15 cellular contexts compared by ENCODE assay signal in genomic region chr17:40517981-40518380, GRCh38. TPM values are rescaled to one million over a fixed set of nuclear protein-coding genes. Genes with fewer than 3 reads are reported as not detected.
A peak's percentile ranks its signal among the peaks of the same experiment; 100 is the strongest.
DNase-seq lines count a peak whose midpoint lies in the region; ATAC-seq and TF ChIP-seq lines count a peak whose summit lies in the region.
"Had no signal": no experiment of that assay in that cellular context is flagged by ENCODE, and none has a peak within 500 bp of the region (broad histone marks: within the 10 kb centered on the region; RNA-seq: fewer than 3 reads in every experiment).

No MANE protein-coding gene starts in this region.

- WGBS in prostate gland = 92% methylated on average over 4 of the region's 4 CpGs

- ATAC-seq in CD4-positive, alpha-beta T cell (ENCODE audit: poor library complexity) = no peak
- ATAC-seq in activated naive CD8-positive, alpha-beta T cell treated with anti-CD3 and anti-CD28 coated beads, Interleukin-2, amount 10 ng/mL, durations not matched to agents 7 days and 5 days (ENCODE audit: low read depth) = no peak
- ATAC-seq in naive thymus-derived CD4-positive, alpha-beta T cell = no peak
- no peak for ATAC-seq in GM18520 (IDR thresholded peaks at IDR 0.05; ENCODE audit: unreplicated experiment)

- no peaks in the 10 kb centered on the region for H3K27me3 Mint-ChIP-seq in CD4-positive, alpha-beta T cell
- H3K27me3 Mint-ChIP-seq in activated naive CD8-positive, alpha-beta T cell treated with anti-CD3 and anti-CD28 coated beads, Interleukin-2, amount 10 ng/mL, durations not matched to agents 7 days and 5 days = peaks cover 2% of the 10 kb centered on the region
- H3K27me3 Mint-ChIP-seq in naive thymus-derived CD4-positive, alpha-beta T cell = peaks cover 0 to 12% (median 0%) of the 10 kb centered on the region in 5 donors

- peak overlapping the region; percentile 3; the same call in 1 of the 2 replicates for H3K4me3 ChIP-seq in Jurkat, Clone E6-1 (ENCODE audit: low read length)
- peak overlapping the region; percentile 46 for H3K4me3 ChIP-seq in naive thymus-derived CD4-positive, alpha-beta T cell (ENCODE audit: low read length)
- no peak overlapping the region for H3K4me3 ChIP-seq in prostate gland
- H3K4me3 ChIP-seq: adrenal gland, right atrium auricular region had no signal

- H3K4me1 Mint-ChIP-seq in CD4-positive, alpha-beta T cell (ENCODE audit: low read depth) = peaks cover 64% of the 10 kb centered on the region
- H3K4me1 Mint-ChIP-seq in activated naive CD8-positive, alpha-beta T cell treated with anti-CD3 and anti-CD28 coated beads, Interleukin-2, amount 10 ng/mL, durations not matched to agents 7 days and 5 days = peaks cover 63% of the 10 kb centered on the region
- H3K4me1 Mint-ChIP-seq in naive thymus-derived CD4-positive, alpha-beta T cell = peaks cover 35 to 85% (median 76%) of the 10 kb centered on the region in 7 donors

- peak overlapping the region; percentile 69 for H3K4me3 Mint-ChIP-seq in CD4-positive, alpha-beta T cell
- peak overlapping the region; percentile 81 for H3K4me3 Mint-ChIP-seq in activated naive CD8-positive, alpha-beta T cell treated with anti-CD3 and anti-CD28 coated beads, Interleukin-2, amount 10 ng/mL, durations not matched to agents 7 days and 5 days
- H3K4me3 Mint-ChIP-seq in naive thymus-derived CD4-positive, alpha-beta T cell = peak overlapping the region; percentile 14 to 87 (median 63)

- POLR2A ChIA-PET in CD4-positive, alpha-beta T cell (lab: Charles Lee) = interaction anchor here (0.6 to 6.1 kb wide), 10 partner anchors 10 to 1170 kb away, joined by 3 to 100 read pairs (median 8); partner anchors contain the start of gene EIF1
- POLR2A ChIA-PET in activated naive CD8-positive, alpha-beta T cell treated with anti-CD3 and anti-CD28 coated beads, Interleukin-2, amount 10 ng/mL, durations not matched to agents 7 days and 5 days (lab: Charles Lee) = interaction anchor here (0.8 to 3.5 kb wide), 12 partner anchors 13 to 101 kb away, joined by 3 to 59 read pairs (median 8); partner anchors contain the start of gene TOP2A
- POLR2A ChIA-PET in naive thymus-derived CD4-positive, alpha-beta T cell (lab: Charles Lee) = interaction anchor here (0.6 to 2.1 kb wide), 17 partner anchors 12 to 299 kb away, joined by 3 to 11 read pairs (median 4); no protein-coding TSS in a partner anchor

- intact Hi-C loops in CD4-positive, alpha-beta T cell (cut with DNase I, micrococcal nuclease) = no loop called here
- intact Hi-C loops in naive thymus-derived CD4-positive, alpha-beta T cell (cut with micrococcal nuclease) = loop anchor here (2.0 to 5.0 kb wide), 2 partner anchors 27 to 91 kb away; no protein-coding TSS in a partner anchor
- intact Hi-C loops in posterior cingulate gyrus (cut with DNase I) = no loop called here
- intact Hi-C loops in prostate gland (cut with DNase I) = no loop called here

- H3K9me3 Mint-ChIP-seq in CD4-positive, alpha-beta T cell = no peaks in the 10 kb centered on the region
- H3K9me3 Mint-ChIP-seq in activated naive CD8-positive, alpha-beta T cell treated with anti-CD3 and anti-CD28 coated beads, Interleukin-2, amount 10 ng/mL, durations not matched to agents 7 days and 5 days = peaks cover 6% of the 10 kb centered on the region
- H3K9me3 Mint-ChIP-seq in naive thymus-derived CD4-positive, alpha-beta T cell = peaks cover 0 to 6% (median 0%) of the 10 kb centered on the region in 11 donors

- TF ChIP-seq CTCF in CD4-positive, alpha-beta T cell (IDR thresholded peaks at IDR 0.05) = no peak
- TF ChIP-seq CTCF in prostate gland (IDR thresholded peaks at IDR 0.05) = no peak

- H3K27me3 ChIP-seq in CD4-positive, alpha-beta T cell (ENCODE audit: control insufficient read depth, insufficient read depth, low read length) = no peaks in the 10 kb centered on the region
- H3K27me3 ChIP-seq in naive thymus-derived CD4-positive, alpha-beta T cell (ENCODE audit: control insufficient read depth in 2 of 2, insufficient read depth in 2 of 2, low read length in 2 of 2) = no peaks in the 10 kb centered on the region
- no peaks in the 10 kb centered on the region for H3K27me3 ChIP-seq in prostate gland (replicated peaks; ENCODE audit: insufficient read depth)
- H3K27me3 ChIP-seq: adrenal gland, right atrium auricular region had no signal

- no peak for TF ChIP-seq POLR2A in prostate gland (IDR thresholded peaks at IDR 0.05)

- H3K36me3 Mint-ChIP-seq in CD4-positive, alpha-beta T cell (ENCODE audit: low read depth) = no peaks in the 10 kb centered on the region
- H3K36me3 Mint-ChIP-seq in activated naive CD8-positive, alpha-beta T cell treated with anti-CD3 and anti-CD28 coated beads, Interleukin-2, amount 10 ng/mL, durations not matched to agents 7 days and 5 days = peaks cover 41% of the 10 kb centered on the region
- peaks cover 0 to 58% (median 0%) of the 10 kb centered on the region in 5 donors for H3K36me3 Mint-ChIP-seq in naive thymus-derived CD4-positive, alpha-beta T cell

- CTCF ChIA-PET in CD4-positive, alpha-beta T cell (lab: Charles Lee) = interaction anchor here (1.0 to 3.2 kb wide), 3 partner anchors 9 to 160 kb away, joined by 3 to 16 read pairs (median 3); no protein-coding TSS in a partner anchor
- CTCF ChIA-PET in naive thymus-derived CD4-positive, alpha-beta T cell (lab: Charles Lee) = interaction anchor here (1.3 to 2.2 kb wide), 4 partner anchors 14 to 43 kb away, joined by 3 to 25 read pairs (median 5); no protein-coding TSS in a partner anchor

- no peaks in the 10 kb centered on the region for H3K36me3 ChIP-seq in naive thymus-derived CD4-positive, alpha-beta T cell (ENCODE audit: control insufficient read depth in 2 of 3, insufficient read depth in 3 of 3, low read length in 3 of 3)
- H3K36me3 ChIP-seq in prostate gland = no peaks in the 10 kb centered on the region
- H3K36me3 ChIP-seq: adrenal gland, right atrium auricular region had no signal

- H3K27ac ChIP-seq in CD4-positive, alpha-beta T cell (ENCODE audit: low read depth, low read length) = no peak overlapping the region
- H3K27ac ChIP-seq in naive thymus-derived CD4-positive, alpha-beta T cell (ENCODE audit: low read depth, low read length) = no peak overlapping the region
- no peak overlapping the region for H3K27ac ChIP-seq in prostate gland
- H3K27ac ChIP-seq: adrenal gland, right atrium auricular region had no signal

- H3K4me1 ChIP-seq in naive thymus-derived CD4-positive, alpha-beta T cell (ENCODE audit: control insufficient read depth in 2 of 2, insufficient read depth in 2 of 2, low read length in 2 of 2) = peaks cover 47 to 55% of the 10 kb centered on the region in 2 donors
- H3K4me1 ChIP-seq in prostate gland (replicated peaks) = no peaks in the 10 kb centered on the region
- H3K4me1 ChIP-seq: adrenal gland, right atrium auricular region had no signal

- DNase-seq in CD4-positive, alpha-beta T cell = peak in 1 of 10 experiments; percentile 29
- DNase-seq in Jurkat, Clone E6-1 (ENCODE audit: low read depth, low spot score) = no peak
- DNase-seq in activated naive CD8-positive, alpha-beta T cell treated with anti-CD3 and anti-CD28 coated beads, Interleukin-2, amount 10 ng/mL, durations not matched to agents 7 days and 5 days = no peak
- no peak for DNase-seq in naive thymus-derived CD4-positive, alpha-beta T cell
- no peak for DNase-seq in posterior cingulate gyrus
- no peak for DNase-seq in prostate gland (ENCODE audit: low spot score)
- DNase-seq in NCI-H2171 (lab: John Stamatoyannopoulos, UW) = no peak
- DNase-seq: activated CD4-positive, alpha-beta T cell treated with anti-CD3 and anti-CD28 coated beads for 1 hour; NCI-H2081 treated with DMSO at 0.1 percent for 48 hours; NK-92 treated with Interleukin-12 subunit alpha and Interleukin-12 subunit beta, amount 100 ng/mL, for 24 hours; SK-N-SH had no signal

- H3K27ac Mint-ChIP-seq in CD4-positive, alpha-beta T cell = peak overlapping the region; percentile 62
- peak overlapping the region; percentile 89 for H3K27ac Mint-ChIP-seq in activated naive CD8-positive, alpha-beta T cell treated with anti-CD3 and anti-CD28 coated beads, Interleukin-2, amount 10 ng/mL, durations not matched to agents 7 days and 5 days
- H3K27ac Mint-ChIP-seq in naive thymus-derived CD4-positive, alpha-beta T cell = peak overlapping the region in 7 of 9 donors; percentile 19 to 86 (median 75)

- H3K9me3 ChIP-seq in CD4-positive, alpha-beta T cell (ENCODE audit: control insufficient read depth, low read length) = no peaks in the 10 kb centered on the region
- H3K9me3 ChIP-seq in naive thymus-derived CD4-positive, alpha-beta T cell (ENCODE audit: control insufficient read depth in 2 of 3, low read length in 3 of 3) = no peaks in the 10 kb centered on the region
- H3K9me3 ChIP-seq in prostate gland = no peaks in the 10 kb centered on the region
- H3K9me3 ChIP-seq: adrenal gland, right atrium auricular region, SK-N-SH had no signal

RNA-seq across cellular contexts. Expression of gene TNS4, which starts 16.6 kb away (rescaled TPM):
- total RNA-seq in CD4-positive, alpha-beta T cell = 1 to 10 TPM; 3.0 to 4.2 TPM
- 1.0 TPM for polyA plus RNA-seq in Jurkat, Clone E6-1 (2012; ENCODE audit: insufficient read depth, insufficient read length)
- 1 to 10 TPM; 9.0 to 9.7 TPM for total RNA-seq in activated naive CD8-positive, alpha-beta T cell treated with anti-CD3 and anti-CD28 coated beads, Interleukin-2, amount 10 ng/mL, durations not matched to agents 7 days and 5 days
- 10 to 100 TPM in 1 of 5 experiments, 1 to 10 TPM in 2, not detected in 2; 1.2 to 10.3 (median 1.3) TPM for total RNA-seq in naive thymus-derived CD4-positive, alpha-beta T cell
- polyA plus RNA-seq in naive thymus-derived CD4-positive, alpha-beta T cell = not detected
- total RNA-seq in prostate gland = 10 to 100 TPM; 51.3 to 56.1 TPM
- total RNA-seq: right atrium auricular region, subcutaneous adipose tissue had no signal
- polyA plus RNA-seq: SK-N-SH had no signal

RNA-seq across cellular contexts. Expression of gene CCR7, which starts 47.3 kb away (rescaled TPM):
- total RNA-seq in CD4-positive, alpha-beta T cell = 100 to 1,000 TPM; 170 to 180 TPM
- 6.1 TPM for polyA plus RNA-seq in Jurkat, Clone E6-1 (2012; ENCODE audit: insufficient read depth, insufficient read length)
- 100 to 1,000 TPM; 231 to 238 TPM for total RNA-seq in activated naive CD8-positive, alpha-beta T cell treated with anti-CD3 and anti-CD28 coated beads, Interleukin-2, amount 10 ng/mL, durations not matched to agents 7 days and 5 days
- total RNA-seq in naive thymus-derived CD4-positive, alpha-beta T cell = 100 to 1,000 TPM; 153 to 675 (median 262) TPM
- polyA plus RNA-seq in naive thymus-derived CD4-positive, alpha-beta T cell = 1,000 to 10,000 TPM; 1,350 to 2,301 TPM
- total RNA-seq in prostate gland = under 1 TPM in 1 of 2 donors, not detected in 1; 0.40 TPM
- polyA plus RNA-seq: SK-N-SH had no signal

Comparison
In these comparisons a context has a peak if more than half of its experiments do, and no peak if none do; other contexts are left out.
1. H3K4me3 ChIP-seq: peak in Jurkat, Clone E6-1 (single experiment) and naive thymus-derived CD4-positive, alpha-beta T cell (single experiment); none in prostate gland (0 of 2).
2. RNA of gene TNS4, which starts 16.6 kb away (total RNA-seq): 51.3 to 56.1 TPM in prostate gland; 9.0 to 9.7 TPM in activated naive CD8-positive, alpha-beta T cell treated with anti-CD3 and anti-CD28 coated beads, Interleukin-2, amount 10 ng/mL, durations not matched to agents 7 days and 5 days, 3.0 to 4.2 TPM in CD4-positive, alpha-beta T cell and 1.2 to 10.3 TPM in naive thymus-derived CD4-positive, alpha-beta T cell; every median in the first group is over 4 times any median in the second.
3. RNA of gene CCR7, which starts 47.3 kb away (total RNA-seq): 153 to 675 TPM in naive thymus-derived CD4-positive, alpha-beta T cell, 231 to 238 TPM in activated naive CD8-positive, alpha-beta T cell treated with anti-CD3 and anti-CD28 coated beads, Interleukin-2, amount 10 ng/mL, durations not matched to agents 7 days and 5 days and 170 to 180 TPM in CD4-positive, alpha-beta T cell; 0.40 TPM in prostate gland; every median in the first group is over 100 times any median in the second.
4. intact Hi-C loops: an anchor here in naive thymus-derived CD4-positive, alpha-beta T cell (2.0 to 5.0 kb wide); none called in CD4-positive, alpha-beta T cell, posterior cingulate gyrus and prostate gland.
5. Peak in every context shown above with its lines, with median percentiles within 50 percentile points of each other: H3K27ac Mint-ChIP-seq and H3K4me3 Mint-ChIP-seq.